Comparison of ENCODE assay signal across 18 cellular contexts in genomic region chr20:60341062-60341461, GRCh38.
A peak's percentile ranks its signal among the peaks of the same experiment; 100 is the strongest.
DNase-seq lines count a peak whose midpoint lies in the region; ATAC-seq and TF ChIP-seq lines count a peak whose summit lies in the region.
"Had no signal": no experiment of that assay in that cellular context is flagged by ENCODE, and none has a peak within 500 bp of the region (broad histone marks: within the 10 kb centered on the region; RNA-seq: fewer than 3 reads in every experiment).

No MANE protein-coding gene starts in this region.

- TF ChIP-seq CTCF in HEK293 (tag by site-specific recombination; IDR thresholded peaks at IDR 0.05) (no peak), mucosa of descending colon (IDR thresholded peaks at IDR 0.05) (no peak)

- peak; percentile 29 for DNase-seq in LoVo (ENCODE audit: low spot score)
- DNase-seq in mucosa of descending colon: peak in 1 of 3 donors; percentile 8
- no peak for DNase-seq in activated CD4-positive, alpha-beta T cell treated with anti-CD3 and anti-CD28 coated beads, Interleukin-2, amount 50 U/mL, for 1 hour
- no peak for DNase-seq in anterior cingulate cortex (lab: John Stamatoyannopoulos, UW)
- no peak for DNase-seq in right cardiac atrium
- DNase-seq: 8988T; Calu3; CD8-positive, alpha-beta T cell; DMS79 treated with DMSO at 0.1 percent for 48 hours; EL; HCEC 1CT; HFFc6; IMR-90 had no signal

- WGBS in right cardiac atrium: 89% methylated on average over 7 of the region's 7 CpGs

- no peaks in the 10 kb centered on the region for H3K9me3 ChIP-seq in HEK293 (ENCODE audit: control insufficient read depth, insufficient read depth, low read depth, low read length)
- H3K9me3 ChIP-seq in mucosa of descending colon: no peaks in the 10 kb centered on the region
- H3K9me3 ChIP-seq in right cardiac atrium (ENCODE audit: control insufficient read depth, low read length): no peaks in the 10 kb centered on the region
- H3K9me3 ChIP-seq: BLaER1 treated with 17β-estradiol and CSF1 and Interleukin-3, amounts not matched to agents 10 nM and 100 nM had no signal

- ATAC-seq in mucosa of descending colon (peak; percentile 30), GM21737 (IDR thresholded peaks at IDR 0.05; ENCODE audit: unreplicated experiment) (no peak), right cardiac atrium (no peak)
- ATAC-seq: CD8-positive, alpha-beta T cell; GM12878; GM23338 had no signal

- POLR2A ChIA-PET in HEK293 (lab: Yijun Ruan, JAX): no interaction called here

- H3K36me3 ChIP-seq in HEK293 (ENCODE audit: control insufficient read depth in 2 of 2, insufficient read depth in 1 of 2, low read length in 2 of 2): no peaks in the 10 kb centered on the region
- H3K36me3 ChIP-seq in mucosa of descending colon (ENCODE audit: low read depth): no peaks in the 10 kb centered on the region
- H3K36me3 ChIP-seq: BLaER1 treated with 17β-estradiol and CSF1 and Interleukin-3, amounts not matched to agents 10 nM and 100 nM had no signal

- intact Hi-C loops in mucosa of descending colon (cut with DNase I, micrococcal nuclease) (no loop called here), right cardiac atrium (cut with DNase I) (no loop called here)

- H3K27ac ChIP-seq in HEK293 (ENCODE audit: extremely low read depth, low read depth, low read length) (no peak overlapping the region), right cardiac atrium (ENCODE audit: low read length) (no peak overlapping the region)
- H3K27ac ChIP-seq: BLaER1 treated with 17β-estradiol and CSF1 and Interleukin-3, amounts not matched to agents 10 nM and 100 nM had no signal

- CTCF ChIA-PET in HEK293 (lab: Yijun Ruan, JAX): no interaction called here

- peaks cover 5% of the 10 kb centered on the region for H3K27me3 ChIP-seq in right cardiac atrium (ENCODE audit: control insufficient read depth, insufficient read depth)
- H3K27me3 ChIP-seq: BLaER1 treated with 17β-estradiol and CSF1 and Interleukin-3, amounts not matched to agents 10 nM and 100 nM had no signal

- H3K4me3 ChIP-seq in HEK293 (ENCODE audit: low read depth, low read length): no peak overlapping the region
- no peak overlapping the region for H3K4me3 ChIP-seq in mucosa of descending colon
- H3K4me3 ChIP-seq in right cardiac atrium (ENCODE audit: low read length): no peak overlapping the region
- H3K4me3 ChIP-seq: BLaER1 treated with 17β-estradiol and CSF1 and Interleukin-3, amounts not matched to agents 10 nM and 100 nM; GM12878; GM23338 had no signal

- H3K4me1 ChIP-seq in HEK293 (ENCODE audit: control insufficient read depth, insufficient read depth, low read length) (no peaks in the 10 kb centered on the region), mucosa of descending colon (ENCODE audit: low read depth) (no peaks in the 10 kb centered on the region), right cardiac atrium (ENCODE audit: control insufficient read depth, insufficient read depth, low read length) (no peaks in the 10 kb centered on the region)

TF ChIP-seq in HEK293, 187 proteins besides CTCF, POLR2A, EP300 and RAD21:
- no peak for TF ChIP-seq ZNF843 (tag by site-specific recombination; IDR thresholded peaks at IDR 0.05)
- no peak for TF ChIP-seq ZNF37A (tag by site-specific recombination; IDR thresholded peaks at IDR 0.05)
- TF ChIP-seq TSHZ1 (tag by site-specific recombination; IDR thresholded peaks at IDR 0.05; ENCODE audit: borderline replicate concordance): no peak
- TF ChIP-seq, protein P1, sequence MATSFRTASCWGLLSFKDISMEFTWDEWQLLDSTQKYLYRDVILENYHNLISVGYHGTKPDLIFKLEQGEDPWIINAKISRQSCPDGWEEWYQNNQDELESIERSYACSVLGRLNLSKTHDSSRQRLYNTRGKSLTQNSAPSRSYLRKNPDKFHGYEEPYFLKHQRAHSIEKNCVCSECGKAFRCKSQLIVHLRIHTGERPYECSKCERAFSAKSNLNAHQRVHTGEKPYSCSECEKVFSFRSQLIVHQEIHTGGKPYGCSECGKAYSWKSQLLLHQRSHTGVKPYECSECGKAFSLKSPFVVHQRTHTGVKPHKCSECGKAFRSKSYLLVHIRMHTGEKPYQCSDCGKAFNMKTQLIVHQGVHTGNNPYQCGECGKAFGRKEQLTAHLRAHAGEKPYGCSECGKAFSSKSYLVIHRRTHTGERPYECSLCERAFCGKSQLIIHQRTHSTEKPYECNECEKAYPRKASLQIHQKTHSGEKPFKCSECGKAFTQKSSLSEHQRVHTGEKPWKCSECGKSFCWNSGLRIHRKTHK (tag by site-specific recombination; IDR thresholded peaks at IDR 0.05): no peak
- TF ChIP-seq ZEB2 (tag by site-specific recombination; IDR thresholded peaks at IDR 0.05): no peak
- TF ChIP-seq ZNF548 (tag by site-specific recombination; IDR thresholded peaks at IDR 0.05): no peak
- peak; percentile 68 for TF ChIP-seq ZNF133 (tag by site-specific recombination; IDR thresholded peaks at IDR 0.05)
- TF ChIP-seq ZNF132 (tag by site-specific recombination; IDR thresholded peaks at IDR 0.05; ENCODE audit: borderline replicate concordance): no peak
- TF ChIP-seq ZNF18 (tag by site-specific recombination; IDR thresholded peaks at IDR 0.05): no peak
